ENCODE assay signal across 1 cellular context in genomic region chr1:31790641-31791091, GRCh38.
TF ChIP-seq lines count a peak whose summit lies in the region.

No MANE protein-coding gene starts in this region.

TF ChIP-seq in IMR-90, 13 proteins besides CTCF, POLR2A, EP300 and RAD21 (continued from another document):
- TF ChIP-seq ELK1 (IDR thresholded peaks at IDR 0.05; ENCODE audit: borderline replicate concordance, low read depth, low read length) (no peak), MAZ (IDR thresholded peaks at IDR 0.05; ENCODE audit: borderline replicate concordance, low read depth, low read length) (no peak), FOS (IDR thresholded peaks at IDR 0.05; ENCODE audit: low read depth, low read length) (no peak), CHD1 (IDR thresholded peaks at IDR 0.05; ENCODE audit: low read depth, low read length) (no peak), MAFK (IDR thresholded peaks at IDR 0.05; ENCODE audit: low read depth, low read length) (no peak), NFE2L2 (IDR thresholded peaks at IDR 0.05; ENCODE audit: low read depth, low read length) (no peak)
